In genomic region chr9:94638335-94639044, GRCh38 we compare ENCODE assay signal across 1 cellular context.
TF ChIP-seq lines count a peak whose summit lies in the region.

No MANE protein-coding gene starts in this region.

TF ChIP-seq in SK-N-SH, 30 proteins besides CTCF, POLR2A, EP300 and RAD21 (continued from another document):
- no peak for TF ChIP-seq CHD2 (IDR thresholded peaks at IDR 0.05; ENCODE audit: low read length, partially characterized antibody)
